Comparison of ENCODE assay signal across 20 cellular contexts in genomic region chr11:106507645-106508306, GRCh38.
DNase-seq lines count a peak whose midpoint lies in the region; ATAC-seq, FAIRE-seq and TF ChIP-seq lines count a peak whose summit lies in the region.
"Had no signal": no experiment of that assay in that cellular context is flagged by ENCODE, and none has a peak within 500 bp of the region (broad histone marks: within the 10 kb centered on the region; RNA-seq: fewer than 3 reads in every experiment).

No MANE protein-coding gene starts in this region.

- H3K27me3 Mint-ChIP-seq in activated T-helper 2 cell treated with anti-CD3 and anti-CD28 coated beads, Interferon-gamma antibody, Interleukin-2, Interleukin-4, amounts not matched to agents 10 μg/mL and 5 μg/mL and 100 μg/mL, durations not matched to agents 14 hours and 24 hours and 36 hours (ENCODE audit: low read depth): no peaks in the 10 kb centered on the region
- H3K27me3 Mint-ChIP-seq: CD4-positive, alpha-beta memory T cell had no signal

- POLR2A ChIA-PET in HepG2 (lab: Yijun Ruan, JAX): no interaction called here
- POLR2A ChIA-PET in K562 (lab: Yijun Ruan, JAX): no interaction called here

- BruUV-seq in HepG2 (replicated peaks; lab: Mats Ljungman, UMichigan): no TSS peak
- no TSS peak for BruUV-seq in K562 (replicated peaks; lab: Mats Ljungman, UMichigan)

- H2AFZ ChIP-seq in HepG2 (ENCODE audit: low read length): no peak overlapping the region
- H2AFZ ChIP-seq in K562 (ENCODE audit: low read depth, low read length): no peak overlapping the region
- H2AFZ ChIP-seq: GM23338 had no signal

- H3K79me2 ChIP-seq in HepG2 (ENCODE audit: insufficient read depth, low read length): no peaks in the 10 kb centered on the region
- no peaks in the 10 kb centered on the region for H3K79me2 ChIP-seq in K562 (ENCODE audit: control insufficient read depth, insufficient read depth, low read length)

- H3K4me1 ChIP-seq in HepG2 (ENCODE audit: insufficient read depth, low read length): no peaks in the 10 kb centered on the region
- H3K4me1 ChIP-seq in right lobe of liver: no peaks in the 10 kb centered on the region
- H3K4me1 ChIP-seq in K562 (replicated peaks in 1 of 2; ENCODE audit: control insufficient read depth in 2 of 2, insufficient read depth in 2 of 2, low read length in 2 of 2): no peaks in the 10 kb centered on the region
- H3K4me1 ChIP-seq: BLaER1 had no signal

- intact Hi-C loops in HepG2 (cut with micrococcal nuclease; ENCODE audit: unreplicated experiment) (no loop called here), right lobe of liver (cut with DNase I) (no loop called here), K562 (cut with micrococcal nuclease) (no loop called here)
- intact Hi-C loops in activated T-helper 2 cell treated with anti-CD3 and anti-CD28 coated beads, Interferon-gamma antibody, Interleukin-2, Interleukin-4, amounts not matched to agents 10 μg/mL and 5 μg/mL and 100 μg/mL, durations not matched to agents 14 hours and 24 hours and 36 hours (cut with micrococcal nuclease): no loop called here

- no peak for ATAC-seq in HepG2
- ATAC-seq in right lobe of liver: no peak
- ATAC-seq in K562: no peak
- ATAC-seq in HG02938 (IDR thresholded peaks at IDR 0.05; ENCODE audit: unreplicated experiment): no peak
- ATAC-seq: GM12878, GM23338, HCT116 had no signal

- FAIRE-seq in HepG2 (lab: Jason Lieb, UNC) (no peak), K562 (lab: Jason Lieb, UNC) (no peak), RCC 7860 (lab: Jason Lieb, UNC) (no peak)
- FAIRE-seq: GM12878 had no signal

- H3K9me1 ChIP-seq in K562 (ENCODE audit: control insufficient read depth, insufficient read depth, low read length): no peaks in the 10 kb centered on the region

- H3K9me3 Mint-ChIP-seq in activated T-helper 2 cell treated with anti-CD3 and anti-CD28 coated beads, Interferon-gamma antibody, Interleukin-2, Interleukin-4, amounts not matched to agents 10 μg/mL and 5 μg/mL and 100 μg/mL, durations not matched to agents 14 hours and 24 hours and 36 hours: peaks cover 12% of the 10 kb centered on the region
- H3K9me3 Mint-ChIP-seq: GM23338, HFFc6 had no signal

- TF ChIP-seq EP300 in HepG2 (IDR thresholded peaks at IDR 0.05; ENCODE audit: low read depth in 2 of 2, low read length in 2 of 2) (no peak), HepG2 (CRISPR knock-in tag; IDR thresholded peaks at IDR 0.05; ENCODE audit: borderline replicate concordance) (no peak), K562 (IDR thresholded peaks at IDR 0.05; ENCODE audit: low read length) (no peak)

- in situ Hi-C loops in HepG2 (cut with HindIII; ENCODE audit: extremely low pct_ligation_motif_present, low pct_unique_long_range_greater_than_20kb): no loop called here
- in situ Hi-C loops in K562 (cut with MboI): no loop called here

- H3K4me1 Mint-ChIP-seq in activated T-helper 2 cell treated with anti-CD3 and anti-CD28 coated beads, Interferon-gamma antibody, Interleukin-2, Interleukin-4, amounts not matched to agents 10 μg/mL and 5 μg/mL and 100 μg/mL, durations not matched to agents 14 hours and 24 hours and 36 hours (ENCODE audit: low read depth): no peaks in the 10 kb centered on the region
- H3K4me1 Mint-ChIP-seq: CD14-positive monocyte; CD4-positive, alpha-beta memory T cell; GM23338 had no signal

- no peaks in the 10 kb centered on the region for H3K36me3 ChIP-seq in HepG2 (replicated peaks in 1 of 2; ENCODE audit: control insufficient read depth in 1 of 2, insufficient read depth in 2 of 2, low read length in 2 of 2)
- no peaks in the 10 kb centered on the region for H3K36me3 ChIP-seq in right lobe of liver
- H3K36me3 ChIP-seq in K562 (ENCODE audit: control insufficient read depth, insufficient read depth, low read length): no peaks in the 10 kb centered on the region
- H3K36me3 ChIP-seq: BLaER1 had no signal

- 0% methylated on average over 1 of the region's 1 CpG for whole genome bisulfite sequencing in HepG2 (ENCODE audit: low lambda C conversion rate)
- WGBS in right lobe of liver (ENCODE audit: insufficient coverage, low coverage, low lambda C conversion rate, missing lambda C conversion rate): 17% methylated on average over 1 of the region's 1 CpG
- WGBS in K562 (ENCODE audit: insufficient coverage, low coverage, missing lambda C conversion rate): 0% methylated on average over 1 of the region's 1 CpG

- H3K4me3 ChIP-seq in HepG2 (replicated peaks in 1 of 3; ENCODE audit: insufficient read depth in 1 of 3, low read depth in 2 of 3, low read length in 3 of 3): no peak overlapping the region
- no peak overlapping the region for H3K4me3 ChIP-seq in right lobe of liver
- H3K4me3 ChIP-seq in K562: no peak overlapping the region
- no peak overlapping the region for H3K4me3 ChIP-seq in fibroblast of pulmonary artery (replicated peaks; ENCODE audit: low read depth, low read length)
- H3K4me3 ChIP-seq: BLaER1, GM12878, GM23338 had no signal

- H4K20me1 ChIP-seq in HepG2 (ENCODE audit: insufficient read depth, low read length) (no peaks in the 10 kb centered on the region), K562 (replicated peaks; ENCODE audit: control insufficient read depth, insufficient read depth, low read length) (no peaks in the 10 kb centered on the region)
- H4K20me1 ChIP-seq: BLaER1 had no signal

- H3K27me3 ChIP-seq in HepG2 (ENCODE audit: control insufficient read depth in 1 of 2, insufficient read depth in 2 of 2, low read length in 2 of 2) (no peaks in the 10 kb centered on the region), right lobe of liver (no peaks in the 10 kb centered on the region), K562 (ENCODE audit: control insufficient read depth in 2 of 2, insufficient read depth in 2 of 2, low read length in 2 of 2) (no peaks in the 10 kb centered on the region)
- H3K27me3 ChIP-seq: BLaER1 had no signal

- CTCF ChIA-PET in HepG2 (lab: Yijun Ruan, JAX; ENCODE audit: low intra/inter-chr PET ratio, low total read pairs) (no interaction called here), K562 (lab: Yijun Ruan, JAX; ENCODE audit: low intra/inter-chr PET ratio) (no interaction called here)

- TF ChIP-seq CTCF in HepG2 (CRISPR knock-in tag; IDR thresholded peaks at IDR 0.05) (no peak), right lobe of liver (IDR thresholded peaks at IDR 0.05) (no peak), K562 (IDR thresholded peaks at IDR 0.05 in 2 of 3, conservative IDR thresholded peaks at IDR 0.05 in 1 of 3; ENCODE audit: insufficient read depth in 2 of 3, low read depth in 1 of 3, low read length in 3 of 3) (no peak), fibroblast of pulmonary artery (IDR thresholded peaks at IDR 0.05; ENCODE audit: low read length, missing control alignments) (no peak)

- no peak overlapping the region for H3K4me2 ChIP-seq in HepG2 (ENCODE audit: low read depth, low read length)
- H3K4me2 ChIP-seq in K562 (ENCODE audit: insufficient read depth, low read length): no peak overlapping the region
- H3K4me2 ChIP-seq: BLaER1, GM23338 had no signal

- TF ChIP-seq RAD21 in HepG2 (CRISPR knock-in tag; IDR thresholded peaks at IDR 0.05): no peak
- no peak for TF ChIP-seq RAD21 in K562 (CRISPR knock-in tag; conservative IDR thresholded peaks at IDR 0.05 in 1 of 2, IDR thresholded peaks at IDR 0.05 in 1 of 2)

- DNase-seq in HepG2 (ENCODE audit: low spot score) (no peak), right lobe of liver (no peak), K562 (ENCODE audit: extremely low read depth in 1 of 4, low spot score in 3 of 4) (no peak), fibroblast of pulmonary artery (ENCODE audit: low read depth) (peak; percentile 3), SIG-M5 treated with dmso at 0.1 percent for 504 hours (lab: John Stamatoyannopoulos, UW; ENCODE audit: unreplicated experiment) (no peak), RCC 7860 (ENCODE audit: low spot score) (no peak)
- DNase-seq in activated T-helper 2 cell treated with anti-CD3 and anti-CD28 coated beads, Interferon-gamma antibody, Interleukin-2, Interleukin-4, amounts not matched to agents 10 μg/mL and 5 μg/mL and 100 μg/mL, durations not matched to agents 14 hours and 24 hours and 36 hours (ENCODE audit: low spot score): no peak
- DNase-seq: CD4-positive, alpha-beta memory T cell; DMS79 treated with DMSO at 0.1 percent for 48 hours; EL; H7; HFFc6; KBM-7 had no signal

- H3K9me3 ChIP-seq in HepG2 (ENCODE audit: low read length) (peaks cover 43% of the 10 kb centered on the region), right lobe of liver (no peaks in the 10 kb centered on the region), K562 (replicated peaks; ENCODE audit: control insufficient read depth, insufficient read depth, low read depth, low read length) (no peaks in the 10 kb centered on the region)
- H3K9me3 ChIP-seq: BLaER1 had no signal

- no peaks in the 10 kb centered on the region for H3K36me3 Mint-ChIP-seq in activated T-helper 2 cell treated with anti-CD3 and anti-CD28 coated beads, Interferon-gamma antibody, Interleukin-2, Interleukin-4, amounts not matched to agents 10 μg/mL and 5 μg/mL and 100 μg/mL, durations not matched to agents 14 hours and 24 hours and 36 hours (ENCODE audit: low read depth)
- H3K36me3 Mint-ChIP-seq: CD14-positive monocyte; CD4-positive, alpha-beta memory T cell had no signal

- no peak for TF ChIP-seq POLR2A in HepG2 (IDR thresholded peaks at IDR 0.05; ENCODE audit: insufficient read depth in 1 of 2, low read depth in 2 of 2, low read length in 2 of 2)
- TF ChIP-seq POLR2A in right lobe of liver (IDR thresholded peaks at IDR 0.05): no peak
- TF ChIP-seq POLR2A in K562 (conservative IDR thresholded peaks at IDR 0.05): no peak

- H3K4me3 Mint-ChIP-seq in activated T-helper 2 cell treated with anti-CD3 and anti-CD28 coated beads, Interferon-gamma antibody, Interleukin-2, Interleukin-4, amounts not matched to agents 10 μg/mL and 5 μg/mL and 100 μg/mL, durations not matched to agents 14 hours and 24 hours and 36 hours (ENCODE audit: low read depth): no peak overlapping the region
- H3K4me3 Mint-ChIP-seq: CD14-positive monocyte; CD4-positive, alpha-beta memory T cell; GM23338; HFFc6 had no signal

- no peak overlapping the region for H3K9ac ChIP-seq in HepG2 (ENCODE audit: insufficient read depth, low read depth, low read length)
- no peak overlapping the region for H3K9ac ChIP-seq in K562 (ENCODE audit: insufficient read depth in 1 of 2, low read depth in 2 of 2, low read length in 2 of 2)
- H3K9ac ChIP-seq: BLaER1 had no signal

- H3K27ac ChIP-seq in HepG2 (ENCODE audit: extremely low read length, insufficient read depth, low read length) (no peak overlapping the region), right lobe of liver (no peak overlapping the region), K562 (ENCODE audit: extremely low read depth, low read depth, low read length) (no peak overlapping the region)
- H3K27ac ChIP-seq: 22Rv1, BLaER1 had no signal

- H3K27ac Mint-ChIP-seq in activated T-helper 2 cell treated with anti-CD3 and anti-CD28 coated beads, Interferon-gamma antibody, Interleukin-2, Interleukin-4, amounts not matched to agents 10 μg/mL and 5 μg/mL and 100 μg/mL, durations not matched to agents 14 hours and 24 hours and 36 hours: no peak overlapping the region
- H3K27ac Mint-ChIP-seq: CD14-positive monocyte; CD4-positive, alpha-beta memory T cell; GM23338; HFFc6 had no signal

TF ChIP-seq in HepG2, 621 proteins besides CTCF, POLR2A, EP300 and RAD21 (continues in another document):
- TF ChIP-seq MAFF (IDR thresholded peaks at IDR 0.05; ENCODE audit: low read depth, low read length) (peak; percentile 78), HOXA7 (CRISPR knock-in tag; IDR thresholded peaks at IDR 0.05) (no peak)

TF ChIP-seq in K562, 482 proteins besides CTCF, POLR2A, EP300 and RAD21 (continues in another document):
- no peak for TF ChIP-seq KDM2B (CRISPR knock-in tag; IDR thresholded peaks at IDR 0.05)

Comparison
In these comparisons a context has a peak if more than half of its experiments do, and no peak if none do; other contexts are left out.
1. Of the 241 proteins assayed by ChIP-seq in both HepG2 and K562: peak only in HepG2: none; only in K562: MAFG; in both: MAFF and MAFK; in neither: 238.